Comparison of ENCODE assay signal across 18 cellular contexts in the genomic region with DNA sequence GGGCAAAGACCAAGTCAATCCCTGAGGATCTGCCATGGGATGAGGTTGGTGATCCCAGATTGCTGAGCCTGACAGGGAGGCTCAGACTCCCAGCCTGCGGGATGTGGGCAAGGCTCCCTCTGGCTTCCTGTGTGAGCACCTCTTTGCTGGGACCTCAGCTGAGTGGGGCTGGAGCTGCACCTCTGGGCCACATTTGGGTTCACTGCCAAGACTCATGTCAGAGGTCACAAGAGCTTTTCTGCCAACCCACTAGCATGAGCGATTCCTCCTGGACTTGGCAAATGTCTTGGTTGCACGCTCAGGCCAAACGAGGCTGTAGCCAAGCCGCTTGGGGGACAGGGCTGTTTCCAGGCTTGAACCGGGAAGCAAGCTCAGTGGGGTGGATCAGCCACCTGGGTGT.
A peak's percentile ranks its signal among the peaks of the same experiment; 100 is the strongest.
DNase-seq lines count a peak whose midpoint lies in the region; ATAC-seq and TF ChIP-seq lines count a peak whose summit lies in the region.
"Had no signal": no experiment of that assay in that cellular context is flagged by ENCODE, and none has a peak within 500 bp of the region (broad histone marks: within the 10 kb centered on the region; RNA-seq: fewer than 3 reads in every experiment).

No MANE protein-coding gene starts in this region.

- no peaks in the 10 kb centered on the region for H3K27me3 Mint-ChIP-seq in T-helper 17 cell
- H3K27me3 Mint-ChIP-seq: B cell; CD4-positive, CD25-positive, alpha-beta regulatory T cell had no signal

- H3K4me1 Mint-ChIP-seq in T-helper 17 cell, result no peaks in the 10 kb centered on the region
- H3K4me1 Mint-ChIP-seq: B cell; CD4-positive, CD25-positive, alpha-beta regulatory T cell had no signal

- H3K4me3 ChIP-seq in fibroblast of the aortic adventitia (ENCODE audit: low read depth, low read length) (no peak overlapping the region), skeletal muscle satellite cell (ENCODE audit: low read length) (no peak overlapping the region)
- H3K4me3 ChIP-seq: BLaER1, GM12878, HAP-1 had no signal

- DNase-seq in left ventricle myocardium superior, result peak; percentile 5
- DNase-seq in Right ventricle myocardium inferior (ENCODE audit: missing footprints), result no peak
- peak; percentile 9 for DNase-seq in fibroblast of the aortic adventitia (ENCODE audit: low read depth)
- no peak for DNase-seq in T-helper 17 cell
- no peak for DNase-seq in HuH-7 (ENCODE audit: low spot score)
- DNase-seq: Caco-2; CD4-positive, CD25-positive, alpha-beta regulatory T cell; CD8-positive, alpha-beta T cell; DMS153; DND-41; GDM1; GOT3; HFFc6 had no signal

- H3K27me3 ChIP-seq in skeletal muscle satellite cell (ENCODE audit: control insufficient read depth, insufficient read depth, low read length), result no peaks in the 10 kb centered on the region
- H3K27me3 ChIP-seq: BLaER1 had no signal

- peak overlapping the region; percentile 33 for H3K4me2 ChIP-seq in skeletal muscle satellite cell (ENCODE audit: low read length)
- H3K4me2 ChIP-seq: BLaER1 had no signal

- H3K9ac ChIP-seq in skeletal muscle satellite cell (ENCODE audit: low read depth, low read length), result no peak overlapping the region
- H3K9ac ChIP-seq: BLaER1 had no signal

- H3K9me3 ChIP-seq in skeletal muscle satellite cell (replicated peaks; ENCODE audit: low read length) (no peaks in the 10 kb centered on the region), T-helper 17 cell (ENCODE audit: control insufficient read depth, low read length, poor library complexity, severe bottlenecking) (no peaks in the 10 kb centered on the region)
- H3K9me3 ChIP-seq: HAP-1 had no signal

- H3K36me3 ChIP-seq in skeletal muscle satellite cell (ENCODE audit: insufficient read depth, low read length), result no peaks in the 10 kb centered on the region
- H3K36me3 ChIP-seq: BLaER1, HAP-1 had no signal

- no peaks in the 10 kb centered on the region for H3K36me3 Mint-ChIP-seq in T-helper 17 cell (ENCODE audit: low read depth)
- H3K36me3 Mint-ChIP-seq: CD4-positive, CD25-positive, alpha-beta regulatory T cell; CD8-positive, alpha-beta T cell had no signal

- peaks cover 16% of the 10 kb centered on the region for H3K4me1 ChIP-seq in skeletal muscle satellite cell (ENCODE audit: control insufficient read depth, insufficient read depth, low read length)
- H3K4me1 ChIP-seq: Caco-2, HAP-1 had no signal

- ATAC-seq in left ventricle myocardium superior, result no peak
- ATAC-seq in Right ventricle myocardium inferior, result no peak
- ATAC-seq in T-helper 17 cell, result no peak
- ATAC-seq: CD8-positive, alpha-beta T cell; GM12878 had no signal

- H3K27ac Mint-ChIP-seq in T-helper 17 cell, result no peak overlapping the region
- H3K27ac Mint-ChIP-seq: B cell; CD4-positive, CD25-positive, alpha-beta regulatory T cell; CD8-positive, alpha-beta T cell; HFFc6 had no signal

- intact Hi-C loops in left ventricle myocardium superior (cut with micrococcal nuclease) (no loop called here), Right ventricle myocardium inferior (cut with DNase I) (no loop called here)

- no peak overlapping the region for H3K4me3 Mint-ChIP-seq in T-helper 17 cell
- H3K4me3 Mint-ChIP-seq: B cell; CD4-positive, CD25-positive, alpha-beta regulatory T cell; CD8-positive, alpha-beta T cell; HFFc6 had no signal

- TF ChIP-seq CTCF in fibroblast of the aortic adventitia (IDR thresholded peaks at IDR 0.05; ENCODE audit: insufficient read depth, low read length), result no peak

Comparison
In these comparisons a context has a peak if more than half of its experiments do, and no peak if none do; other contexts are left out.
1. DNase-seq: peak in left ventricle myocardium superior (single experiment) and fibroblast of the aortic adventitia (single experiment); none in Right ventricle myocardium inferior (single experiment), T-helper 17 cell (0 of 3) and HuH-7 (single experiment).